Comparison of ENCODE assay signal across 35 cellular contexts in the genomic region with DNA sequence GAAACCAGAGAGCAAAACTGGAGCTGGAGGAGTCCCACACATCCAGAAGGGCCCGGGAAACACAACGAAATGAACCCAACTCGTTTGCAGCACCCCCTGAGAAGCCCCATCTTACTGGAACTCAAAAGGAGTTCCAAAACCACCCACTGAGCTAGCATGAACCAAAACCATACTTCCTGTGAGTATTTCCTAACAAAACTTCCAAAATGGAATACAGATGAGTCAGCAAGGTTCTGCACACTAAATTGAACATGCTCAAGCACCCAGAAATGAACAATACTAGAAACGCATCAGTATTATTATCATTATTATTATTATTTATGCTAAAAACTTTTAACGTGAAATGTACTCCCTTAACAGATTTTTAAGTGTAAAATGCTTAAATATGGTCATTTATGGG. TPM values are rescaled to one million over a fixed set of nuclear protein-coding genes. Genes with fewer than 3 reads are reported as not detected.
"Had no signal": no experiment of that assay in that cellular context is flagged by ENCODE, and none has a peak within 500 bp of the region (broad histone marks: within the 10 kb centered on the region; RNA-seq: fewer than 3 reads in every experiment).

No MANE protein-coding gene starts in this region.

- H3K27ac ChIP-seq: adrenal gland, body of pancreas, PC-9, RWPE1, VCaP had no signal

- H3K4me1 ChIP-seq: adrenal gland, body of pancreas had no signal

- H3K27me3 ChIP-seq: adrenal gland, body of pancreas had no signal

- H3K4me1 Mint-ChIP-seq: activated B cell treated with CpG ODN at 0.5 μM for 24 hours had no signal

- H2AFZ ChIP-seq: PC-9 had no signal

- H3K4me2 ChIP-seq: PC-9 had no signal

- H3K36me3 ChIP-seq: adrenal gland had no signal

- H3K4me3 Mint-ChIP-seq: activated B cell treated with CpG ODN at 0.5 μM for 24 hours; activated CD4-positive, alpha-beta memory T cell treated with anti-CD3 and anti-CD28 coated beads for 36 hours; activated naive CD4-positive, alpha-beta T cell treated with anti-CD3 and anti-CD28 coated beads for 36 hours; activated T-cell treated with anti-CD3 and anti-CD28 coated beads, Interleukin-2, amount 50 U/mL, for 4 hours; activated T-helper 1 cell treated with anti-CD3 and anti-CD28 coated beads, Interleukin-12 subunit alpha, Interleukin-12 subunit beta, Interleukin-2, Interleukin-4 antibody, amounts not matched to agents 30 ng/mL and 10 ng/mL and 1 ng/mL, durations not matched to agents 14 hours and 24 hours and 36 hours had no signal

- H3K36me3 Mint-ChIP-seq: activated CD4-positive, alpha-beta memory T cell treated with anti-CD3 and anti-CD28 coated beads for 36 hours; activated naive CD4-positive, alpha-beta T cell treated with anti-CD3 and anti-CD28 coated beads, Interleukin-2, amount 50 U/mL, for 72 hours had no signal

- H3K9me3 Mint-ChIP-seq: activated B cell treated with CpG ODN at 0.5 μM for 24 hours; activated CD4-positive, alpha-beta memory T cell treated with anti-CD3 and anti-CD28 coated beads for 36 hours; activated T-helper 1 cell treated with anti-CD3 and anti-CD28 coated beads, Interleukin-12 subunit alpha, Interleukin-12 subunit beta, Interleukin-2, Interleukin-4 antibody, amounts not matched to agents 30 ng/mL and 10 ng/mL and 1 ng/mL, durations not matched to agents 14 hours and 24 hours and 36 hours had no signal

- FAIRE-seq: astrocyte, RCC 7860 had no signal

- ATAC-seq: activated naive CD4-positive, alpha-beta T cell treated with anti-CD3 and anti-CD28 coated beads, Interleukin-2, amount 50 U/mL, for 72 hours; activated T-cell treated with anti-CD3 and anti-CD28 coated beads, Interleukin-2, amount 50 U/mL, for 4 hours; body of pancreas; Right ventricle myocardium inferior had no signal

- H3K27ac Mint-ChIP-seq: activated B cell treated with CpG ODN at 0.5 μM for 24 hours; activated CD4-positive, alpha-beta memory T cell treated with anti-CD3 and anti-CD28 coated beads for 36 hours; activated naive CD4-positive, alpha-beta T cell treated with anti-CD3 and anti-CD28 coated beads for 36 hours; activated naive CD4-positive, alpha-beta T cell treated with anti-CD3 and anti-CD28 coated beads, Interleukin-2, amount 50 U/mL, for 72 hours; activated T-helper 1 cell treated with anti-CD3 and anti-CD28 coated beads, Interleukin-12 subunit alpha, Interleukin-12 subunit beta, Interleukin-2, Interleukin-4 antibody, amounts not matched to agents 30 ng/mL and 10 ng/mL and 1 ng/mL, durations not matched to agents 14 hours and 24 hours and 36 hours had no signal

- DNase-seq: activated B cell treated with CpG ODN at 0.5 μM for 24 hours; activated CD4-positive, alpha-beta memory T cell treated with anti-CD3 and anti-CD28 coated beads for 36 hours; activated CD4-positive, alpha-beta T cell treated with anti-CD3 and anti-CD28 coated beads for 4 hours; activated CD4-positive, alpha-beta T cell treated with anti-CD3 and anti-CD28 coated beads, Interleukin-2, amount 50 U/mL, for 1 hour; activated CD4-positive, CD25-positive, alpha-beta regulatory T cell treated with anti-CD3 and anti-CD28 coated beads, Interleukin-2, amount 50 U/mL, for 72 hours; activated CD8-positive, alpha-beta memory T cell treated with anti-CD3 and anti-CD28 coated beads, Interleukin-2, amount 50 U/mL, for 4 hours; activated gamma-delta T cell treated with Interleukin-2 at 50 U/mL for 16 hours; activated naive CD4-positive, alpha-beta T cell treated with anti-CD3 and anti-CD28 coated beads for 36 hours; activated T-cell treated with anti-CD3 and anti-CD28 coated beads for 4 hours; activated T-cell treated with anti-CD3 and anti-CD28 coated beads, Interleukin-2, amount 50 U/mL, for 4 hours; adrenal gland; body of pancreas; central memory CD4-positive, alpha-beta T cell; NCI-H1092 treated with DMSO at 0.1 percent for 48 hours; NCI-H1417; NCI-H146; NCI-H187; NCI-H2029 treated with DMSO at 0.1 percent for 48 hours; NCI-H2107; NCI-H2171; NCI-H510A; NCI-H748 treated with DMSO at 0.1 percent for 48 hours; NK-92 treated with Interleukin-12 subunit alpha and Interleukin-12 subunit beta, amount 100 ng/mL, for 24 hours; PC-9; SW 1271; T-helper 1 cell; T-helper 2 cell; T-helper 9 cell had no signal

- H3K9me3 ChIP-seq: adrenal gland, body of pancreas had no signal

- H3K4me3 ChIP-seq: adrenal gland, body of pancreas, PC-9 had no signal

RNA-seq across cellular contexts. Expression of a gene that starts 8.0 kb away (rescaled TPM):
- total RNA-seq: activated B cell treated with CpG ODN at 0.5 μM for 24 hours; activated CD4-positive, alpha-beta memory T cell treated with anti-CD3 and anti-CD28 coated beads for 36 hours; activated naive CD4-positive, alpha-beta T cell treated with anti-CD3 and anti-CD28 coated beads, Interleukin-2, amount 50 U/mL, for 72 hours; activated T-cell treated with anti-CD3 and anti-CD28 coated beads, Interleukin-2, amount 50 U/mL, for 4 hours; activated T-helper 1 cell treated with anti-CD3 and anti-CD28 coated beads, Interleukin-12 subunit alpha, Interleukin-12 subunit beta, Interleukin-2, Interleukin-4 antibody, amounts not matched to agents 30 ng/mL and 10 ng/mL and 1 ng/mL, durations not matched to agents 14 hours and 24 hours and 36 hours had no signal
